In the genomic region with DNA sequence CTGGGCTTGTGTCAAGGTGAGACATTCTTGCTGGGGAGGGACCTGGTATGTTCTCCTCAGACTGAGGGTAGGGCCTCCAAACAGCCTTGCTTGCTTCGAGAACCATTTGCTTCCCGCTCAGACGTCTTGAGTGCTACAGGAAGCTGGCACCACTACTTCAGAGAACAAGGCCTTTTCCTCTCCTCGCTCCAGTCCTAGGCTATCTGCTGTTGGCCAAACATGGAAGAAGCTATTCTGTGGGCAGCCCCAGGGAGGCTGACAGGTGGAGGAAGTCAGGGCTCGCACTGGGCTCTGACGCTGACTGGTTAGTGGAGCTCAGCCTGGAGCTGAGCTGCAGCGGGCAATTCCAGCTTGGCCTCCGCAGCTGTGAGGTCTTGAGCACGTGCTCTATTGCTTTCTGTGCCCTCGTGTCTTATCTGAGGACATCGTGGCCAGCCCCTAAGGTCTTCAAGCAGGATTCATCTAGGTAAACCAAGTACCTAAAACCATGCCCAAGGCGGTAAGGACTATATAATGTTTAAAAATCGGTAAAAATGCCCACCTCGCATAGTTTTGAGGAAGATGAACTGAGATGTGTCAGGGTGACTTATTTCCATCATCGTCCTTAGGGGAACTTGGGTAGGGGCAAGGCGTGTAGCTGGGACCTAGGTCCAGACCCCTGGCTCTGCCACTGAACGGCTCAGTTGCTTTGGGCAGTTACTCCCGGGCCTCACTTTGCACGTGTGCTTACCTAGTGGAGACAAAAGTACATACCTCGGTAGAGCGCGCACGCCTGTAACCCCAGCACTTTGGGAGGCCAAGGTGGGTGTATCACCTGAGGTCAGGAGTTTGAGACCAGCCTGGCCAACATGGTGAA, we compare ENCODE assay signal across 8 cellular contexts. TPM values are rescaled to one million over a fixed set of nuclear protein-coding genes. Genes with fewer than 3 reads are reported as not detected.
DNase-seq lines count a peak whose midpoint lies in the region; ATAC-seq lines count a peak whose summit lies in the region.

No MANE protein-coding gene starts in this region.

- H3K9me3 Mint-ChIP-seq in activated naive CD4-positive, alpha-beta T cell treated with anti-CD3 and anti-CD28 coated beads, Interleukin-2, amount 10 ng/mL, durations not matched to agents 7 days and 5 days: no peaks in the 10 kb centered on the region
- no peaks in the 10 kb centered on the region for H3K9me3 Mint-ChIP-seq in activated naive CD4-positive, alpha-beta T cell treated with anti-CD3 and anti-CD28 coated beads for 36 hours
- H3K9me3 Mint-ChIP-seq in effector memory CD8-positive, alpha-beta T cell: no peaks in the 10 kb centered on the region

- peaks cover 69% of the 10 kb centered on the region for H3K4me1 Mint-ChIP-seq in activated naive CD4-positive, alpha-beta T cell treated with anti-CD3 and anti-CD28 coated beads, Interleukin-2, amount 10 ng/mL, durations not matched to agents 7 days and 5 days
- peaks cover 57% of the 10 kb centered on the region for H3K4me1 Mint-ChIP-seq in activated naive CD4-positive, alpha-beta T cell treated with anti-CD3 and anti-CD28 coated beads for 36 hours (ENCODE audit: low read depth)
- peaks cover 40 to 43% of the 10 kb centered on the region in 2 donors for H3K4me1 Mint-ChIP-seq in effector memory CD8-positive, alpha-beta T cell (ENCODE audit: low read depth in 2 of 2)

- CTCF ChIA-PET in activated naive CD4-positive, alpha-beta T cell treated with anti-CD3 and anti-CD28 coated beads, Interleukin-2, amount 10 ng/mL, durations not matched to agents 7 days and 5 days (lab: Charles Lee): interaction anchor here (0.5 to 10.1 kb wide), 15 partner anchors 15 to 203 kb away, joined by 3 to 128 read pairs (median 5); partner anchors contain the start of genes IFFO1 and VAMP1
- CTCF ChIA-PET in activated naive CD4-positive, alpha-beta T cell treated with anti-CD3 and anti-CD28 coated beads for 36 hours (lab: Charles Lee): interaction anchor here (0.5 to 7.7 kb wide), 18 partner anchors 8 to 334 kb away, joined by 3 to 65 read pairs (median 6); partner anchors contain the start of gene SPSB2

- H3K4me3 Mint-ChIP-seq in activated naive CD4-positive, alpha-beta T cell treated with anti-CD3 and anti-CD28 coated beads, Interleukin-2, amount 10 ng/mL, durations not matched to agents 7 days and 5 days: peak overlapping the region; percentile 98
- no peak overlapping the region for H3K4me3 Mint-ChIP-seq in activated naive CD4-positive, alpha-beta T cell treated with anti-CD3 and anti-CD28 coated beads for 36 hours
- peak overlapping the region in 1 of 2 donors; percentile 54 for H3K4me3 Mint-ChIP-seq in effector memory CD8-positive, alpha-beta T cell

- peak overlapping the region; percentile 91 for H3K27ac Mint-ChIP-seq in activated naive CD4-positive, alpha-beta T cell treated with anti-CD3 and anti-CD28 coated beads, Interleukin-2, amount 10 ng/mL, durations not matched to agents 7 days and 5 days
- no peak overlapping the region for H3K27ac Mint-ChIP-seq in activated naive CD4-positive, alpha-beta T cell treated with anti-CD3 and anti-CD28 coated beads for 36 hours
- peak overlapping the region; percentile 92 to 100 for H3K27ac Mint-ChIP-seq in effector memory CD8-positive, alpha-beta T cell

- peaks cover 45% of the 10 kb centered on the region for H3K36me3 Mint-ChIP-seq in activated naive CD4-positive, alpha-beta T cell treated with anti-CD3 and anti-CD28 coated beads, Interleukin-2, amount 10 ng/mL, durations not matched to agents 7 days and 5 days
- H3K36me3 Mint-ChIP-seq in activated naive CD4-positive, alpha-beta T cell treated with anti-CD3 and anti-CD28 coated beads for 36 hours (ENCODE audit: low read depth): peaks cover 41% of the 10 kb centered on the region
- peaks cover 60% of the 10 kb centered on the region for H3K36me3 Mint-ChIP-seq in effector memory CD8-positive, alpha-beta T cell (ENCODE audit: insufficient read depth)

- intact Hi-C loops in activated naive CD4-positive, alpha-beta T cell treated with anti-CD3 and anti-CD28 coated beads for 36 hours (cut with micrococcal nuclease): loop anchor here (1.0 kb wide), 1 partner anchor 115 kb away; no protein-coding TSS in a partner anchor

- ATAC-seq in effector memory CD8-positive, alpha-beta T cell (replicated peaks): no peak
- ATAC-seq in HG02623 (IDR thresholded peaks at IDR 0.05; ENCODE audit: unreplicated experiment) (no peak), GM18907 (IDR thresholded peaks at IDR 0.05; ENCODE audit: unreplicated experiment) (no peak)

- no peak for DNase-seq in activated naive CD4-positive, alpha-beta T cell treated with anti-CD3 and anti-CD28 coated beads, Interleukin-2, amount 10 ng/mL, durations not matched to agents 7 days and 5 days
- no peak for DNase-seq in activated naive CD4-positive, alpha-beta T cell treated with anti-CD3 and anti-CD28 coated beads for 36 hours
- peak; percentile 49 for DNase-seq in RKO (ENCODE audit: low spot score)
- no peak for DNase-seq in effector memory CD8-positive, alpha-beta T cell
- peak in 2 of 3 donors; percentile 38 for DNase-seq in stimulated activated CD4-positive, alpha-beta T cell treated with anti-CD3 and anti-CD28 coated beads, Interleukin-12 subunit alpha, Interleukin-12 subunit beta, amount 100 ng/mL, for 48 hours (ENCODE audit: low read depth in 2 of 3, low spot score in 1 of 3)
- no peak for DNase-seq in occipital lobe (lab: John Stamatoyannopoulos, UW)

- H3K27me3 Mint-ChIP-seq in activated naive CD4-positive, alpha-beta T cell treated with anti-CD3 and anti-CD28 coated beads, Interleukin-2, amount 10 ng/mL, durations not matched to agents 7 days and 5 days: peaks cover 9% of the 10 kb centered on the region
- H3K27me3 Mint-ChIP-seq in activated naive CD4-positive, alpha-beta T cell treated with anti-CD3 and anti-CD28 coated beads for 36 hours (ENCODE audit: low read depth): no peaks in the 10 kb centered on the region
- H3K27me3 Mint-ChIP-seq in effector memory CD8-positive, alpha-beta T cell: no peaks in the 10 kb centered on the region

RNA-seq across cellular contexts. Expression of gene GAPDH, which starts 4.3 kb away (rescaled TPM):
- 1,000 to 10,000 TPM; 6,537 to 6,787 TPM for total RNA-seq in activated naive CD4-positive, alpha-beta T cell treated with anti-CD3 and anti-CD28 coated beads for 36 hours
- 1,311 TPM for total RNA-seq in occipital lobe

RNA-seq across cellular contexts. Expression of gene IFFO1, which starts 17.2 kb away (rescaled TPM):
- 1 to 10 TPM; 8.0 to 9.0 TPM for total RNA-seq in activated naive CD4-positive, alpha-beta T cell treated with anti-CD3 and anti-CD28 coated beads for 36 hours
- 4.4 TPM for total RNA-seq in occipital lobe

RNA-seq across cellular contexts. Expression of gene NOP2, which starts 29.4 kb away (rescaled TPM):
- total RNA-seq in activated naive CD4-positive, alpha-beta T cell treated with anti-CD3 and anti-CD28 coated beads for 36 hours: 10 to 100 TPM; 61.3 to 62.9 TPM
- 10.8 TPM for total RNA-seq in occipital lobe

RNA-seq across cellular contexts. Expression of gene NCAPD2, which starts 44.7 kb away (rescaled TPM):
- total RNA-seq in activated naive CD4-positive, alpha-beta T cell treated with anti-CD3 and anti-CD28 coated beads for 36 hours: 100 to 1,000 TPM; 252 to 261 TPM
- 9.0 TPM for total RNA-seq in occipital lobe

RNA-seq across cellular contexts. Expression of gene MRPL51, which starts 45.6 kb away (rescaled TPM):
- total RNA-seq in activated naive CD4-positive, alpha-beta T cell treated with anti-CD3 and anti-CD28 coated beads for 36 hours: 100 to 1,000 TPM; 273 to 278 TPM
- total RNA-seq in occipital lobe: 36.5 TPM

Comparison
In these comparisons a context has a peak if more than half of its experiments do, and no peak if none do; other contexts are left out.
1. DNase-seq: peak in RKO (single experiment) and stimulated activated CD4-positive, alpha-beta T cell treated with anti-CD3 and anti-CD28 coated beads, Interleukin-12 subunit alpha, Interleukin-12 subunit beta, amount 100 ng/mL, for 48 hours (2 of 3); none in activated naive CD4-positive, alpha-beta T cell treated with anti-CD3 and anti-CD28 coated beads, Interleukin-2, amount 10 ng/mL, durations not matched to agents 7 days and 5 days (single experiment), activated naive CD4-positive, alpha-beta T cell treated with anti-CD3 and anti-CD28 coated beads for 36 hours (single experiment), effector memory CD8-positive, alpha-beta T cell (0 of 3) and occipital lobe (single experiment).